In the genomic region with DNA sequence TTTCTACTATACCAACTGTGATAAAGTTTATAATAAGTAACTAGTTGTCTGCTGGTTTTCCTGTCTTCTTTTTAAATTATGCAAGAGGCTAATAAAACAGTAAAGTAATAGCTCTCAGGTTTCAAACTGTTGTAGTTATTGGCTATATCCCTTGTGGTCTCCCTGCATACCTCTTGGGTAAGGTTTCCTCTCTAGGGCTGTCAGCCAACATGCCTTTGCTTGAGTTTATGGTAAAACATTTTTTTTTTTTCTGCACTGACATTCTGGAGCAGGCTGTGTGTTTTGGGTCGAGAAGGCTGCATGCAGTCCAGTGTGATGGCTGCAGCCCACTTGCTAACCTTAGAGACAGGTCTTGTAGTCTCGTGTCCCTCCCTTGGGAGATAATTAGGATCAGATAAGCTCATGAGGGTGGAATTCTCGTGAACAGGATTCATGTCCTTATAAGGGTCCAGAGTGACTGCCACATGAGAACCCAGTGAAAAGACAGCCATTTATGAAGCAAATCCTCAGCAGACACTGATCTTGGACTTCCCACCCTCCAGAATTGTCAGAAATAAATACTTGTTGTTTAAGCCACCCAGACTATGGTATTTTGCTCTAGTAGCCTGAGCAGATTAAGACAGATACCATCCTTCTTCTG, we compare ENCODE assay signal across 13 cellular contexts.
DNase-seq lines count a peak whose midpoint lies in the region; ATAC-seq and TF ChIP-seq lines count a peak whose summit lies in the region.
"Had no signal": no experiment of that assay in that cellular context is flagged by ENCODE, and none has a peak within 500 bp of the region (broad histone marks: within the 10 kb centered on the region; RNA-seq: fewer than 3 reads in every experiment).

No MANE protein-coding gene starts in this region.

- H3K9me3 Mint-ChIP-seq in activated CD8-positive, alpha-beta T cell treated with anti-CD3 and anti-CD28 coated beads, Interleukin-2, amount 10 ng/mL, durations not matched to agents 7 days and 5 days (ENCODE audit: insufficient read depth) = no peaks in the 10 kb centered on the region
- H3K9me3 Mint-ChIP-seq: neural crest cell had no signal

- no peaks in the 10 kb centered on the region for H3K36me3 Mint-ChIP-seq in activated CD8-positive, alpha-beta T cell treated with anti-CD3 and anti-CD28 coated beads, Interleukin-2, amount 10 ng/mL, durations not matched to agents 7 days and 5 days (ENCODE audit: low read depth)
- H3K36me3 Mint-ChIP-seq: immature natural killer cell had no signal

- TF ChIP-seq CTCF in retinal pigment epithelial cell (conservative IDR thresholded peaks at IDR 0.05; ENCODE audit: low read depth, low read length) (no peak), left ventricle myocardium inferior (IDR thresholded peaks at IDR 0.05; ENCODE audit: borderline replicate concordance) (no peak), osteoblast (IDR thresholded peaks at IDR 0.05; ENCODE audit: extremely low read depth, low read depth, low read length) (no peak)

- peak overlapping the region; percentile 0; the same call in 1 of the 2 replicates for H3K4me3 ChIP-seq in SJCRH30
- no peak overlapping the region for H3K4me3 ChIP-seq in retinal pigment epithelial cell (ENCODE audit: low read length)
- H3K4me3 ChIP-seq in left ventricle myocardium inferior = no peak overlapping the region
- no peak overlapping the region for H3K4me3 ChIP-seq in osteoblast (ENCODE audit: insufficient read depth, low read length)

- no peaks in the 10 kb centered on the region for H3K36me3 ChIP-seq in SJCRH30
- H3K36me3 ChIP-seq in left ventricle myocardium inferior = no peaks in the 10 kb centered on the region
- H3K36me3 ChIP-seq in osteoblast (ENCODE audit: insufficient read depth, low read length) = no peaks in the 10 kb centered on the region

- DNase-seq in HPDE6-E6E7 (ENCODE audit: extremely low spot score) (peak; percentile 6), SJCRH30 (peak; percentile 81 to 91), fibroblast of gingiva (ENCODE audit: low read depth) (peak; percentile 69), retinal pigment epithelial cell (ENCODE audit: low read depth) (peak; percentile 42), left ventricle myocardium inferior (no peak), osteoblast (ENCODE audit: insufficient read length, low spot score, missing footprints) (no peak), ureter (ENCODE audit: low spot score) (no peak)
- no peak for DNase-seq in activated CD8-positive, alpha-beta T cell treated with anti-CD3 and anti-CD28 coated beads, Interleukin-2, amount 10 ng/mL, durations not matched to agents 7 days and 5 days
- DNase-seq: aorta; immature natural killer cell; NCI-H1105 treated with DMSO at 0.1 percent for 48 hours; stimulated activated naive B cell treated with anti-CD40 and anti-IgM and Interleukin-4, amounts not matched to agents 10 μg/mL and 1 μg/mL and 100 μg/mL, for 72 hours had no signal

- H3K79me2 ChIP-seq in osteoblast (ENCODE audit: insufficient read depth, low read length) = no peaks in the 10 kb centered on the region

- no peaks in the 10 kb centered on the region for H4K20me1 ChIP-seq in osteoblast (ENCODE audit: insufficient read depth, low read length)

- intact Hi-C loops in left ventricle myocardium inferior (cut with micrococcal nuclease) = no loop called here

- ATAC-seq in activated CD8-positive, alpha-beta T cell treated with anti-CD3 and anti-CD28 coated beads, Interleukin-2, amount 10 ng/mL, durations not matched to agents 7 days and 5 days = no peak
- ATAC-seq: stimulated activated naive B cell treated with anti-CD40 and anti-IgM and Interleukin-4, amounts not matched to agents 10 μg/mL and 1 μg/mL and 100 μg/mL, for 72 hours had no signal

- no peak overlapping the region for H2AFZ ChIP-seq in osteoblast (ENCODE audit: low read length)

- H3K27ac Mint-ChIP-seq in activated CD8-positive, alpha-beta T cell treated with anti-CD3 and anti-CD28 coated beads, Interleukin-2, amount 10 ng/mL, durations not matched to agents 7 days and 5 days = no peak overlapping the region
- H3K27ac Mint-ChIP-seq: immature natural killer cell; stimulated activated naive B cell treated with anti-CD40 and anti-IgM and Interleukin-4, amounts not matched to agents 10 μg/mL and 1 μg/mL and 100 μg/mL, for 72 hours had no signal

- no peak overlapping the region for H3K4me3 Mint-ChIP-seq in activated CD8-positive, alpha-beta T cell treated with anti-CD3 and anti-CD28 coated beads, Interleukin-2, amount 10 ng/mL, durations not matched to agents 7 days and 5 days
- H3K4me3 Mint-ChIP-seq: immature natural killer cell; neural crest cell; stimulated activated naive B cell treated with anti-CD40 and anti-IgM and Interleukin-4, amounts not matched to agents 10 μg/mL and 1 μg/mL and 100 μg/mL, for 72 hours had no signal

- CTCF ChIA-PET in activated CD8-positive, alpha-beta T cell treated with anti-CD3 and anti-CD28 coated beads, Interleukin-2, amount 10 ng/mL, durations not matched to agents 7 days and 5 days (lab: Charles Lee) = no interaction called here

- no peaks in the 10 kb centered on the region for H3K27me3 ChIP-seq in SJCRH30
- H3K27me3 ChIP-seq in left ventricle myocardium inferior (ENCODE audit: low read depth) = no peaks in the 10 kb centered on the region
- no peaks in the 10 kb centered on the region for H3K27me3 ChIP-seq in osteoblast (ENCODE audit: insufficient read depth, low read length)

- no peaks in the 10 kb centered on the region for H3K27me3 Mint-ChIP-seq in activated CD8-positive, alpha-beta T cell treated with anti-CD3 and anti-CD28 coated beads, Interleukin-2, amount 10 ng/mL, durations not matched to agents 7 days and 5 days (ENCODE audit: low read depth)
- H3K27me3 Mint-ChIP-seq: stimulated activated naive B cell treated with anti-CD40 and anti-IgM and Interleukin-4, amounts not matched to agents 10 μg/mL and 1 μg/mL and 100 μg/mL, for 72 hours had no signal

- H3K27ac ChIP-seq in SJCRH30 (no peak overlapping the region), left ventricle myocardium inferior (replicated peaks) (no peak overlapping the region), osteoblast (ENCODE audit: low read depth, low read length) (no peak overlapping the region)

- no peak overlapping the region for H3K4me2 ChIP-seq in osteoblast (ENCODE audit: insufficient read depth, low read length)

- H3K9me3 ChIP-seq in SJCRH30 (replicated peaks) (no peaks in the 10 kb centered on the region), left ventricle myocardium inferior (replicated peaks) (no peaks in the 10 kb centered on the region), osteoblast (ENCODE audit: low read depth, low read length) (no peaks in the 10 kb centered on the region)

- peaks cover 12% of the 10 kb centered on the region for H3K4me1 ChIP-seq in SJCRH30
- H3K4me1 ChIP-seq in left ventricle myocardium inferior = no peaks in the 10 kb centered on the region
- H3K4me1 ChIP-seq in osteoblast (ENCODE audit: insufficient read depth, low read length) = no peaks in the 10 kb centered on the region

- POLR2A ChIA-PET in activated CD8-positive, alpha-beta T cell treated with anti-CD3 and anti-CD28 coated beads, Interleukin-2, amount 10 ng/mL, durations not matched to agents 7 days and 5 days (lab: Charles Lee) = no interaction called here

- no peaks in the 10 kb centered on the region for H3K4me1 Mint-ChIP-seq in activated CD8-positive, alpha-beta T cell treated with anti-CD3 and anti-CD28 coated beads, Interleukin-2, amount 10 ng/mL, durations not matched to agents 7 days and 5 days (ENCODE audit: low read depth)
- H3K4me1 Mint-ChIP-seq: immature natural killer cell; stimulated activated naive B cell treated with anti-CD40 and anti-IgM and Interleukin-4, amounts not matched to agents 10 μg/mL and 1 μg/mL and 100 μg/mL, for 72 hours had no signal

Comparison
In these comparisons a context has a peak if more than half of its experiments do, and no peak if none do; other contexts are left out.
1. DNase-seq: peak in HPDE6-E6E7 (single experiment), SJCRH30 (2 of 2), fibroblast of gingiva (single experiment) and retinal pigment epithelial cell (single experiment); none in left ventricle myocardium inferior (single experiment), osteoblast (single experiment), ureter (single experiment) and activated CD8-positive, alpha-beta T cell treated with anti-CD3 and anti-CD28 coated beads, Interleukin-2, amount 10 ng/mL, durations not matched to agents 7 days and 5 days (single experiment).